8 cellular contexts compared by ENCODE assay signal in the genomic region with DNA sequence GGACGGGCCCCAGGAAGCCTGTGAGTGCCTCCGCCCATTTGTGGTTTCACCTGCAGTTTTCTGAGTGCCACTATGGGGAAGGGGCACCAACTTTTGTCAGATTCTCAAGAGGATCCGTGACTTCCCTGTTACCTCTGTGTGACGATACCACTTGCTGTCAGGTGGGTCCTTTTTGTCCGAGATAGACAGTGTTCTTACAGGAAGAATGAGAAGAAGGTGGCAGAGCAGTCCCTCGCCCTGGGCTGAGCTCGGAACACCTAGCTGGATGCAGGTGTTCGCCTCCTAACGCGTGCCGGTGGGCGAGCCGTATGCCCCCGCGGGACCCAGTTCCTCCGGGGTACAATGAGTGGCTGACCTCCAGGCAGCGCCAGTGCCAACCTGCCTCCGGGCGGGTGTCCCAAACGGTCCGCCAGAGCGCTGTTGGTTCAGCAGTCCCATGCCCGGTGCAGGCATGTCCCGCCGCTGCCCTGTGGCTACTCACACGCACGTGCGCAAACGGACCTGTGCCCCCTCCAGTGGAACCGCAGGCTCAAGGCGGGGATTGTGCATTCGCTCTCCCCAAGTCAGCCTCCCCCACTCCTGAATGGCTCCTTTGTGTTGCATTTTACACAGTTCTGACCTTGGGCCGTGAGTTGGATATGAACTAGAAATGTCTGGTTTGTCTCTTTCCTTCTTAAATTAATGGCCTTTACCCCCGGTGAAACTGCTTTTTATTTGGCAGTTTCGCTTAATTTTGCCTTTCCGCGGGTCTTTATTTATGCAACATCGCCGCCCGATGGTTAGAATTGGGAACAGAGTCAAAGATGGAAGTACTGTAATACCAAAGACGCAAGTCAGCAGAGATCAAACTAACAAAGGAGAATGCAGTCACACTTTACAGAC. TPM values are rescaled to one million over a fixed set of nuclear protein-coding genes. Genes with fewer than 3 reads are reported as not detected.
DNase-seq lines count a peak whose midpoint lies in the region; ATAC-seq and TF ChIP-seq lines count a peak whose summit lies in the region.

No MANE protein-coding gene starts in this region.

- peak overlapping the region; percentile 57 for H3K4me3 ChIP-seq in GM12875 (ENCODE audit: low read depth, low read length)
- H3K4me3 ChIP-seq in LNCaP clone FGC (ENCODE audit: low read depth, low read length), result peak overlapping the region; percentile 53
- peak overlapping the region; percentile 28 for H3K4me3 ChIP-seq in SJSA1
- H3K4me3 ChIP-seq in foreskin fibroblast (ENCODE audit: low read depth in 1 of 2, low read length in 2 of 2), result peak overlapping the region; percentile 44 to 57
- H3K4me3 ChIP-seq in neural cell (ENCODE audit: low read length), result peak overlapping the region; percentile 75
- H3K4me3 ChIP-seq in stomach smooth muscle (ENCODE audit: low read length in 2 of 2), result peak overlapping the region; percentile 63 to 78

- no peaks in the 10 kb centered on the region for H3K9me3 ChIP-seq in SJSA1 (replicated peaks)
- no peaks in the 10 kb centered on the region for H3K9me3 ChIP-seq in neural cell (ENCODE audit: low read length)
- no peaks in the 10 kb centered on the region for H3K9me3 ChIP-seq in stomach smooth muscle (ENCODE audit: control insufficient read depth in 2 of 2, low read length in 2 of 2)

- no peak for TF ChIP-seq EP300 in neural cell (conservative IDR thresholded peaks at IDR 0.05; ENCODE audit: poor library complexity, severe bottlenecking)

- H3K9ac ChIP-seq in neural cell (ENCODE audit: low read length), result peak overlapping the region; percentile 52
- peak overlapping the region; percentile 36 to 64 for H3K9ac ChIP-seq in stomach smooth muscle (ENCODE audit: low read length in 2 of 2)

- no peaks in the 10 kb centered on the region for H3K79me2 ChIP-seq in neural cell (replicated peaks; ENCODE audit: insufficient read depth, low read length)

- TF ChIP-seq RAD21 in neural cell (conservative IDR thresholded peaks at IDR 0.05), result peak; percentile 98

- H3K4me2 ChIP-seq in neural cell (ENCODE audit: low read length), result peak overlapping the region; percentile 73

- H3F3A ChIP-seq in neural cell (ENCODE audit: insufficient read depth, low read length, poor library complexity, severe bottlenecking), result no peaks in the 10 kb centered on the region

- DNase-seq in LNCaP clone FGC (ENCODE audit: low read depth), result peak; percentile 26
- DNase-seq in SJSA1 (ENCODE audit: low read depth in 1 of 2, low spot score in 2 of 2), result peak; percentile 65 to 86
- DNase-seq in activated gamma-delta T cell treated with Interleukin-2 at 50 U/mL for 16 hours, result peak; percentile 77
- DNase-seq in foreskin fibroblast, result peak; percentile 63 to 88

- peak overlapping the region; percentile 29 for H2AFZ ChIP-seq in neural cell (ENCODE audit: low read depth, low read length)

- no peak for ATAC-seq in HG03521 (IDR thresholded peaks at IDR 0.05; ENCODE audit: unreplicated experiment)

- H4K20me1 ChIP-seq in neural cell (ENCODE audit: insufficient read depth), result no peaks in the 10 kb centered on the region

- H3K27ac ChIP-seq in SJSA1 (no peak overlapping the region), neural cell (ENCODE audit: low read length) (peak overlapping the region; percentile 42), stomach smooth muscle (ENCODE audit: low read length) (peak overlapping the region; percentile 62)

- H3K4me1 ChIP-seq in SJSA1 (replicated peaks) (peaks cover 26% of the 10 kb centered on the region), stomach smooth muscle (ENCODE audit: control insufficient read depth, insufficient read depth, low read length) (peaks cover 42% of the 10 kb centered on the region)

- H3K36me3 ChIP-seq in SJSA1 (no peaks in the 10 kb centered on the region), neural cell (ENCODE audit: insufficient read depth, low read length) (no peaks in the 10 kb centered on the region), stomach smooth muscle (ENCODE audit: control insufficient read depth in 2 of 2, insufficient read depth in 2 of 2, low read length in 2 of 2) (no peaks in the 10 kb centered on the region)

- no peaks in the 10 kb centered on the region for H3K9me2 ChIP-seq in neural cell (ENCODE audit: insufficient read depth, low read length)

- H3K27me3 ChIP-seq in SJSA1 (replicated peaks) (0 out of 2 replicates have a peak, but pooled peaks cover 4% of the 10 kb centered on the region), neural cell (ENCODE audit: insufficient read depth, low read depth, low read length) (peaks cover 21% of the 10 kb centered on the region), stomach smooth muscle (ENCODE audit: control insufficient read depth in 1 of 2, insufficient read depth in 2 of 2, low read length in 2 of 2) (no peaks in the 10 kb centered on the region)

- TF ChIP-seq CTCF in GM12875 (IDR thresholded peaks at IDR 0.05; ENCODE audit: borderline replicate concordance, insufficient read depth, low read depth, low read length) (peak; percentile 60; the same call in 1 of the 2 replicates), LNCaP clone FGC (IDR thresholded peaks at IDR 0.05; ENCODE audit: control insufficient read depth, extremely low read depth, insufficient read depth) (peak; percentile 84), foreskin fibroblast (IDR thresholded peaks at IDR 0.05; ENCODE audit: low read depth, low read length) (peak; percentile 80), neural cell (IDR thresholded peaks at IDR 0.05; ENCODE audit: poor library complexity, severe bottlenecking) (peak; percentile 99)

TF ChIP-seq in neural cell, 6 proteins besides CTCF, POLR2A, EP300 and RAD21:
- TF ChIP-seq, protein P1, sequence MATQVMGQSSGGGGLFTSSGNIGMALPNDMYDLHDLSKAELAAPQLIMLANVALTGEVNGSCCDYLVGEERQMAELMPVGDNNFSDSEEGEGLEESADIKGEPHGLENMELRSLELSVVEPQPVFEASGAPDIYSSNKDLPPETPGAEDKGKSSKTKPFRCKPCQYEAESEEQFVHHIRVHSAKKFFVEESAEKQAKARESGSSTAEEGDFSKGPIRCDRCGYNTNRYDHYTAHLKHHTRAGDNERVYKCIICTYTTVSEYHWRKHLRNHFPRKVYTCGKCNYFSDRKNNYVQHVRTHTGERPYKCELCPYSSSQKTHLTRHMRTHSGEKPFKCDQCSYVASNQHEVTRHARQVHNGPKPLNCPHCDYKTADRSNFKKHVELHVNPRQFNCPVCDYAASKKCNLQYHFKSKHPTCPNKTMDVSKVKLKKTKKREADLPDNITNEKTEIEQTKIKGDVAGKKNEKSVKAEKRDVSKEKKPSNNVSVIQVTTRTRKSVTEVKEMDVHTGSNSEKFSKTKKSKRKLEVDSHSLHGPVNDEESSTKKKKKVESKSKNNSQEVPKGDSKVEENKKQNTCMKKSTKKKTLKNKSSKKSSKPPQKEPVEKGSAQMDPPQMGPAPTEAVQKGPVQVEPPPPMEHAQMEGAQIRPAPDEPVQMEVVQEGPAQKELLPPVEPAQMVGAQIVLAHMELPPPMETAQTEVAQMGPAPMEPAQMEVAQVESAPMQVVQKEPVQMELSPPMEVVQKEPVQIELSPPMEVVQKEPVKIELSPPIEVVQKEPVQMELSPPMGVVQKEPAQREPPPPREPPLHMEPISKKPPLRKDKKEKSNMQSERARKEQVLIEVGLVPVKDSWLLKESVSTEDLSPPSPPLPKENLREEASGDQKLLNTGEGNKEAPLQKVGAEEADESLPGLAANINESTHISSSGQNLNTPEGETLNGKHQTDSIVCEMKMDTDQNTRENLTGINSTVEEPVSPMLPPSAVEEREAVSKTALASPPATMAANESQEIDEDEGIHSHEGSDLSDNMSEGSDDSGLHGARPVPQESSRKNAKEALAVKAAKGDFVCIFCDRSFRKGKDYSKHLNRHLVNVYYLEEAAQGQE (IDR thresholded peaks at IDR 0.05; ENCODE audit: borderline replicate concordance), result no peak
- TF ChIP-seq SMC3 (conservative IDR thresholded peaks at IDR 0.05; ENCODE audit: poor library complexity) (peak; percentile 97), EZH2 (IDR thresholded peaks at IDR 0.05; ENCODE audit: borderline replicate concordance, insufficient read depth, low read length, poor library complexity, severe bottlenecking) (no peak), MXI1 (conservative IDR thresholded peaks at IDR 0.05; ENCODE audit: poor library complexity, severe bottlenecking) (peak; percentile 60), POLR2AphosphoS5 (IDR thresholded peaks at IDR 0.05) (no peak)
TF ChIP-seq in neural cell: peak in this region for 2.

RNA-seq across cellular contexts. Expression of a gene that starts 1.1 kb away (rescaled TPM):
- total RNA-seq in SJSA1 (2014; rRNA removed; shearing (Covaris generic)), result 0.09 and 0.53 TPM in 2 replicates
- 0.58 and 0.68 TPM in 2 replicates for polyA plus RNA-seq in neural cell
- polyA minus RNA-seq in neural cell, result 1.3 and 1.5 TPM in 2 replicates

Comparison
In these comparisons a context has a peak if more than half of its experiments do, and no peak if none do; other contexts are left out.
1. DNase-seq: peak in every context shown above with its lines; median percentile 77 in activated gamma-delta T cell treated with Interleukin-2 at 50 U/mL for 16 hours; 76 in SJSA1; 76 in foreskin fibroblast; 26 in LNCaP clone FGC.